ENCODE assay signal across 8 cellular contexts in genomic region chr9:72305102-72305546, GRCh38. TPM values are rescaled to one million over a fixed set of nuclear protein-coding genes. Genes with fewer than 3 reads are reported as not detected.
A peak's percentile ranks its signal among the peaks of the same experiment; 100 is the strongest.
DNase-seq lines count a peak whose midpoint lies in the region; ATAC-seq and TF ChIP-seq lines count a peak whose summit lies in the region.

No MANE protein-coding gene starts in this region.

- peaks cover 5% of the 10 kb centered on the region for H3K27me3 Mint-ChIP-seq in T-helper 1 cell treated with Interleukin-12 subunit alpha and Interleukin-12 subunit beta and Interleukin-4 antibody, amounts not matched to agents 30 μg/mL and 1 μg/mL, for 36 hours (ENCODE audit: low read depth)

- H3K4me1 ChIP-seq in esophagus squamous epithelium (peaks cover 0 to 32% (median 12%) of the 10 kb centered on the region in 3 donors), muscle layer of duodenum (ENCODE audit: control insufficient read depth in 1 of 2, insufficient read depth in 2 of 2, low read length in 2 of 2) (peaks cover 4 to 10% of the 10 kb centered on the region in 2 donors)

- peak in 3 of 4 donors; percentile 50 to 63 (median 59) for TF ChIP-seq POLR2A in esophagus squamous epithelium (IDR thresholded peaks at IDR 0.05)

- H3K27ac ChIP-seq in esophagus squamous epithelium (peak overlapping the region in 3 of 4 donors; percentile 84 to 94 (median 86)), muscle layer of duodenum (ENCODE audit: low read length) (peak overlapping the region; percentile 74)

- H3K9me3 Mint-ChIP-seq in T-helper 1 cell treated with Interleukin-12 subunit alpha and Interleukin-12 subunit beta and Interleukin-4 antibody, amounts not matched to agents 30 μg/mL and 1 μg/mL, for 36 hours: peaks cover 10% of the 10 kb centered on the region

- peak; percentile 88 for DNase-seq in AG20443 (ENCODE audit: low spot score)
- peak; percentile 24 for DNase-seq in esophagus squamous epithelium (lab: John Stamatoyannopoulos, UW)
- DNase-seq in NCI-H526 (lab: John Stamatoyannopoulos, UW): no peak
- no peak for DNase-seq in stimulated activated naive CD4-positive, alpha-beta T cell (lab: John Stamatoyannopoulos, UW)

- peaks cover 5% of the 10 kb centered on the region for H3K36me3 Mint-ChIP-seq in T-helper 1 cell treated with Interleukin-12 subunit alpha and Interleukin-12 subunit beta and Interleukin-4 antibody, amounts not matched to agents 30 μg/mL and 1 μg/mL, for 36 hours (ENCODE audit: low read depth)

- no peak for TF ChIP-seq CTCF in esophagus squamous epithelium (IDR thresholded peaks at IDR 0.05)

- H3K27ac Mint-ChIP-seq in T-helper 1 cell treated with Interleukin-12 subunit alpha and Interleukin-12 subunit beta and Interleukin-4 antibody, amounts not matched to agents 30 μg/mL and 1 μg/mL, for 36 hours: peak overlapping the region; percentile 54

- H3K4me1 Mint-ChIP-seq in T-helper 1 cell treated with Interleukin-12 subunit alpha and Interleukin-12 subunit beta and Interleukin-4 antibody, amounts not matched to agents 30 μg/mL and 1 μg/mL, for 36 hours (ENCODE audit: low read depth): peaks cover 32% of the 10 kb centered on the region

- peak overlapping the region; percentile 64 for H3K4me3 Mint-ChIP-seq in T-helper 1 cell treated with Interleukin-12 subunit alpha and Interleukin-12 subunit beta and Interleukin-4 antibody, amounts not matched to agents 30 μg/mL and 1 μg/mL, for 36 hours

- intact Hi-C loops in esophagus squamous epithelium (cut with DNase I): no loop called here

- peak overlapping the region in 3 of 4 donors; percentile 32 to 56 (median 45) for H3K4me3 ChIP-seq in esophagus squamous epithelium
- peak overlapping the region; percentile 34 to 44 for H3K4me3 ChIP-seq in muscle layer of duodenum (ENCODE audit: low read depth in 1 of 2, low read length in 2 of 2)

- no peaks in the 10 kb centered on the region for H3K36me3 ChIP-seq in esophagus squamous epithelium
- H3K36me3 ChIP-seq in muscle layer of duodenum (ENCODE audit: control insufficient read depth in 1 of 2, insufficient read depth in 2 of 2, low read length in 2 of 2): no peaks in the 10 kb centered on the region

- H3K9me3 ChIP-seq in esophagus squamous epithelium (no peaks in the 10 kb centered on the region), muscle layer of duodenum (ENCODE audit: control insufficient read depth in 1 of 2, low read length in 2 of 2) (no peaks in the 10 kb centered on the region)

- H3K27me3 ChIP-seq in esophagus squamous epithelium (no peaks in the 10 kb centered on the region), muscle layer of duodenum (ENCODE audit: low read depth, low read length) (no peaks in the 10 kb centered on the region)

- 12 to 46% methylated on average over 7 of the region's 8 CpGs for WGBS in esophagus squamous epithelium, 2 donors

- peak; percentile 67 for ATAC-seq in GM19035 (IDR thresholded peaks at IDR 0.05; ENCODE audit: unreplicated experiment)
- peak; percentile 86 for ATAC-seq in HG03378 (IDR thresholded peaks at IDR 0.05; ENCODE audit: unreplicated experiment)

RNA-seq across cellular contexts. Expression of gene ZFAND5, which starts 59.9 kb away (rescaled TPM):
- total RNA-seq in esophagus squamous epithelium: 100 to 1,000 TPM in 1 of 4 donors, 10 to 100 TPM in 3; 89.1 to 203 (median 92.0) TPM

Comparison
In these comparisons a context has a peak if more than half of its experiments do, and no peak if none do; other contexts are left out.
1. DNase-seq: peak in AG20443 (single experiment) and esophagus squamous epithelium (single experiment); none in NCI-H526 (0 of 2) and stimulated activated naive CD4-positive, alpha-beta T cell (0 of 6).